24 cellular contexts compared by ENCODE assay signal in genomic region chr3:4595709-4596108, GRCh38.
"Had no signal": no experiment of that assay in that cellular context is flagged by ENCODE, and none has a peak within 500 bp of the region (broad histone marks: within the 10 kb centered on the region; RNA-seq: fewer than 3 reads in every experiment).

No MANE protein-coding gene starts in this region.

- H3K36me3 Mint-ChIP-seq: immature natural killer cell; natural killer cell treated with Interleukin-12 subunit alpha and Interleukin-12 subunit beta and Interleukin-15 and Interleukin-18, amount 100 ng/mL, for 72 hours; stimulated activated effector memory CD8-positive, alpha-beta T cell treated with anti-CD3 and anti-CD28 coated beads, Interleukin-12 subunit alpha, Interleukin-12 subunit beta, amount 100 ng/mL, for 72 hours had no signal

- H3K4me1 ChIP-seq: colonic mucosa, uterus had no signal

- H3K4me3 ChIP-seq: colonic mucosa, dorsolateral prefrontal cortex, right lobe of liver, skin epidermis, tibial artery, uterus had no signal

- H3K9me3 ChIP-seq: colonic mucosa, right lobe of liver, tibial artery, uterus had no signal

- H3K27me3 Mint-ChIP-seq: activated CD4-positive, alpha-beta memory T cell treated with anti-CD3 and anti-CD28 coated beads, Interleukin-2, amount 10 ng/mL, durations not matched to agents 7 days and 5 days; activated naive CD8-positive, alpha-beta T cell; activated T-helper 17 cell treated with anti-CD3 and anti-CD28 coated beads, Interleukin-2, amount 50 U/mL, for 72 hours; effector memory CD8-positive, alpha-beta T cell; natural killer cell treated with Interleukin-12 subunit alpha and Interleukin-12 subunit beta and Interleukin-15 and Interleukin-18, amount 100 ng/mL, for 72 hours had no signal

- DNase-seq: activated CD4-positive, alpha-beta memory T cell treated with anti-CD3 and anti-CD28 coated beads, Interleukin-2, amount 10 ng/mL, durations not matched to agents 7 days and 5 days; activated CD4-positive, alpha-beta T cell treated with anti-CD3 and anti-CD28 coated beads for 48 hours; activated CD4-positive, CD25-positive, alpha-beta regulatory T cell; activated naive CD4-positive, alpha-beta T cell; amniotic stem cell; colonic mucosa; dorsolateral prefrontal cortex; effector memory CD8-positive, alpha-beta T cell; foreskin melanocyte; immature natural killer cell; nucleus accumbens; right lobe of liver; stimulated activated CD4-positive, alpha-beta T cell treated with anti-CD3 and anti-CD28 coated beads, Interleukin-2, amount 100 ng/mL, for 24 hours; substantia nigra; T-helper 1 cell; tibial artery; uterus had no signal

- H3K36me3 ChIP-seq: colonic mucosa, right lobe of liver, tibial artery, uterus had no signal

- ATAC-seq: activated T-helper 17 cell treated with anti-CD3 and anti-CD28 coated beads, Interleukin-2, amount 50 U/mL, for 72 hours; effector memory CD8-positive, alpha-beta T cell; esophagus mucosa; natural killer cell treated with Interleukin-12 subunit alpha and Interleukin-12 subunit beta and Interleukin-15 and Interleukin-18, amount 100 ng/mL, for 72 hours; right lobe of liver; stimulated activated effector memory CD8-positive, alpha-beta T cell treated with anti-CD3 and anti-CD28 coated beads, Interleukin-12 subunit alpha, Interleukin-12 subunit beta, amount 100 ng/mL, for 72 hours had no signal

- H3K27ac Mint-ChIP-seq: activated CD4-positive, alpha-beta memory T cell treated with anti-CD3 and anti-CD28 coated beads, Interleukin-2, amount 10 ng/mL, durations not matched to agents 7 days and 5 days; activated naive CD8-positive, alpha-beta T cell; activated T-helper 17 cell treated with anti-CD3 and anti-CD28 coated beads, Interleukin-2, amount 50 U/mL, for 72 hours; effector memory CD8-positive, alpha-beta T cell; stimulated activated effector memory CD8-positive, alpha-beta T cell treated with anti-CD3 and anti-CD28 coated beads, Interleukin-12 subunit alpha, Interleukin-12 subunit beta, amount 100 ng/mL, for 72 hours had no signal

- H3K27me3 ChIP-seq: colonic mucosa, dorsolateral prefrontal cortex, right lobe of liver, tibial artery, uterus had no signal

- H3K27ac ChIP-seq: colonic mucosa, dorsolateral prefrontal cortex, parathyroid adenoma, right lobe of liver, skin epidermis, tibial artery had no signal

- H3K4me1 Mint-ChIP-seq: activated CD4-positive, alpha-beta memory T cell treated with anti-CD3 and anti-CD28 coated beads, Interleukin-2, amount 10 ng/mL, durations not matched to agents 7 days and 5 days; activated T-helper 17 cell treated with anti-CD3 and anti-CD28 coated beads, Interleukin-2, amount 50 U/mL, for 72 hours had no signal

- H3K9me3 Mint-ChIP-seq: activated CD4-positive, alpha-beta memory T cell treated with anti-CD3 and anti-CD28 coated beads, Interleukin-2, amount 10 ng/mL, durations not matched to agents 7 days and 5 days; activated T-helper 17 cell treated with anti-CD3 and anti-CD28 coated beads, Interleukin-2, amount 50 U/mL, for 72 hours; effector memory CD8-positive, alpha-beta T cell; immature natural killer cell; natural killer cell treated with Interleukin-12 subunit alpha and Interleukin-12 subunit beta and Interleukin-15 and Interleukin-18, amount 100 ng/mL, for 72 hours; stimulated activated effector memory CD8-positive, alpha-beta T cell treated with anti-CD3 and anti-CD28 coated beads, Interleukin-12 subunit alpha, Interleukin-12 subunit beta, amount 100 ng/mL, for 72 hours had no signal

- H3K4me3 Mint-ChIP-seq: activated CD4-positive, alpha-beta memory T cell treated with anti-CD3 and anti-CD28 coated beads, Interleukin-2, amount 10 ng/mL, durations not matched to agents 7 days and 5 days; activated naive CD8-positive, alpha-beta T cell; activated T-helper 17 cell treated with anti-CD3 and anti-CD28 coated beads, Interleukin-2, amount 50 U/mL, for 72 hours; effector memory CD8-positive, alpha-beta T cell; immature natural killer cell; natural killer cell treated with Interleukin-12 subunit alpha and Interleukin-12 subunit beta and Interleukin-15 and Interleukin-18, amount 100 ng/mL, for 72 hours; stimulated activated effector memory CD8-positive, alpha-beta T cell treated with anti-CD3 and anti-CD28 coated beads, Interleukin-12 subunit alpha, Interleukin-12 subunit beta, amount 100 ng/mL, for 72 hours had no signal
